In the genomic region with DNA sequence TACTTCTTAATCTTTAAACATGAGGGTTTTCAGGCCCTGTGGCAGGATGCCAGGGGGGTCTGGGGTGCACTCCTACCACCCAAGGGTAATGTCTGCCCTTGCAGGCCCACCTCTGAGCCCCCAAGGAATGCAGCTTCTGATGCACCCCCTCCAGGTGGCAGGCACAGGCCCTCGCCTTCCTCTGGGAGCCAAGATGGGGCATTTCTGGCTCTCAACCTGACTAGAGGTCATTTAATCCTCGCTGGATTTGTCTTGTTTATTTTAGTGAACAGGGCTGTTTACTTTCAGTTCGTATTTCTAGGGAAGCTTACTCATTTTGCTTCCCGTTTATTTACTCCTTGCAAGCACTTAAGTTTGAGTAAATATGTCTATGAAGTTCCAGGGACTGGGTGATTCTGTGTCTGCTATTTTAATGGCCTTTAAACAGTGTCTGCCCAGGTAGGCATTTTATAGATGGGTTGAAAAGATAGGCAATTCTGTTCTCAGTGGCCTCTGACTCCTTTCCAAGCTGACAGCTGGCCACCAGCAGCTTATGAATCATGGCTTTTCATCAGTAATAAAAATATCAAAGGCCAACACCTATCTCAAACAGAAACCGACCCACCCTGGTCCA, we compare ENCODE assay signal across 1 cellular context.
TF ChIP-seq lines count a peak whose summit lies in the region.

No MANE protein-coding gene starts in this region.

TF ChIP-seq in HepG2, 621 proteins besides CTCF, POLR2A, EP300 and RAD21 (continued from another document):
- peak; percentile 86 for TF ChIP-seq RARA (CRISPR knock-in tag; IDR thresholded peaks at IDR 0.05)
